In genomic region chr19:53881482-53882390, GRCh38 we compare ENCODE assay signal across 8 cellular contexts. TPM values are rescaled to one million over a fixed set of nuclear protein-coding genes. Genes with fewer than 3 reads are reported as not detected.
DNase-seq lines count a peak whose midpoint lies in the region; ATAC-seq, FAIRE-seq and TF ChIP-seq lines count a peak whose summit lies in the region.

Gene PRKCG, plus strand, starts transcription at chr19:53882197. Its CDS starts 298 bp downstream, at chr19:53882495.

- ATAC-seq in foreskin keratinocyte (peak; percentile 67), pancreas (peak; percentile 38 to 60 (median 49))

- H3K36me3 ChIP-seq in pancreas, result no peaks in the 10 kb centered on the region

- TF ChIP-seq CTCF in foreskin keratinocyte (conservative IDR thresholded peaks at IDR 0.05), result peak; percentile 69
- peak; percentile 18 to 32 (median 25) for TF ChIP-seq CTCF in pancreas (IDR thresholded peaks at IDR 0.05)

- no peak for FAIRE-seq in pancreas (lab: Jason Lieb, UNC)

- no peak within 1 kb of the TSS for H3K27ac ChIP-seq in foreskin keratinocyte
- no peak within 1 kb of the TSS for H3K27ac ChIP-seq in pancreas

- H3K27me3 ChIP-seq in foreskin keratinocyte, result peaks cover 48% of the 10 kb centered on the region
- H3K27me3 ChIP-seq in pancreas, result peaks cover 0 to 5% (median 0%) of the 10 kb centered on the region in 4 donors

- H3K4me1 ChIP-seq in foreskin keratinocyte, result no peaks in the 10 kb centered on the region
- peaks cover 0 to 5% (median 4%) of the 10 kb centered on the region in 3 donors for H3K4me1 ChIP-seq in pancreas

- 2 to 3% methylated on average over 37 to 47 of the region's 49 CpGs for WGBS in pancreas, 2 donors

- no peaks in the 10 kb centered on the region for H3K9me3 ChIP-seq in pancreas

- DNase-seq in EL (peak; percentile 30), NCI-H2227 treated with DMSO at 0.1 percent for 48 hours (lab: John Stamatoyannopoulos, UW) (peak; percentile 93), foreskin keratinocyte (no peak), pancreas (peak; percentile 27 to 83 (median 54)), NCI-H2029 (lab: John Stamatoyannopoulos, UW) (no peak), NCI-H446 (lab: John Stamatoyannopoulos, UW) (no peak), cerebellum (ENCODE audit: low spot score) (no peak)
- DNase-seq in activated T-cell treated with anti-CD3 and anti-CD28 coated beads, Interleukin-2, amount 50 U/mL, for 48 hours, result peak; percentile 52 to 65

- peak within 1 kb of the TSS in 3 of 4 donors; percentile 20 to 39 (median 22) for H3K4me3 ChIP-seq in pancreas

- intact Hi-C loops in pancreas (cut with DNase I), result no loop called here

RNA-seq across cellular contexts. Expression of gene PRKCG, which starts in this region (rescaled TPM):
- total RNA-seq in foreskin keratinocyte (0.07 TPM in 1 of 2 replicates, not detected in the other), pancreas (under 1 TPM in 5 of 6 donors, not detected in 1; 0.16 to 0.38 (median 0.18) TPM), cerebellum (1.7 TPM)
- polyA plus RNA-seq in foreskin keratinocyte (0.02 and 0.03 TPM in 2 replicates), pancreas (1 to 10 TPM in 1 of 2 donors, under 1 TPM in 1; 0.99 to 2.2 TPM)

Comparison
In these comparisons a context has a peak if more than half of its experiments do, and no peak if none do; other contexts are left out.
1. Peak in ATAC-seq in foreskin keratinocyte; RNA of the gene not detected or under 1 TPM.
2. DNase-seq: peak in EL (single experiment), NCI-H2227 treated with DMSO at 0.1 percent for 48 hours (single experiment), activated T-cell treated with anti-CD3 and anti-CD28 coated beads, Interleukin-2, amount 50 U/mL, for 48 hours (2 of 2) and pancreas (6 of 6); none in foreskin keratinocyte (0 of 2), NCI-H2029 (single experiment), NCI-H446 (0 of 2) and cerebellum (single experiment).